ENCODE assay signal across 14 cellular contexts in the genomic region with DNA sequence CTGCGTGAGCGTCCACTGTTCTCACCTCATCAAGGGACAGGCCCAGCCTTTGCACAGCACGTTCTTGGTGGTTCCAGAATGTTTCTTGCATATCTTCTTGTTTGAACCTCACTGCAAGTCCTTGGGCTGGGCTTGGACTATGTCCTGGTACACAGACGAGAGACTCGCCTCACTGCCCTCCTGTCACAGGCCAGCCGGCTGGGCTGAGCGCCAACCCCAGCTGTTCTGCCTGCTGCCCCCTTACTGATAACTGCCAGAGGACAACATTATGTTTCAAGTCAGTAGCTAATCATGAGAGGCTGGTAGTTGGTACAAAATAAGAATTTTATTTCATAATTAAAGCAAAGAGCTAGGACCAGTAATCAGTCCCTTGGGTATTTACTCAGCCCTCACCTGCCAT. TPM values are rescaled to one million over a fixed set of nuclear protein-coding genes. Genes with fewer than 3 reads are reported as not detected.
DNase-seq lines count a peak whose midpoint lies in the region; ATAC-seq, FAIRE-seq and TF ChIP-seq lines count a peak whose summit lies in the region.
"Had no signal": no experiment of that assay in that cellular context is flagged by ENCODE, and none has a peak within 500 bp of the region (broad histone marks: within the 10 kb centered on the region; RNA-seq: fewer than 3 reads in every experiment).

No MANE protein-coding gene starts in this region.

- peak; percentile 15 for ATAC-seq in left lung
- no peak for ATAC-seq in HG03025 (IDR thresholded peaks at IDR 0.05; ENCODE audit: low FRiP score, unreplicated experiment)

- no peak for TF ChIP-seq CTCF in left lung (IDR thresholded peaks at IDR 0.05)

- TF ChIP-seq POLR2A in GM12892 (IDR thresholded peaks at IDR 0.05; ENCODE audit: low read depth, low read length), result no peak

- intact Hi-C loops in left lung (cut with DNase I), result no loop called here

- H3K27ac ChIP-seq in left lung, result no peak overlapping the region
- peak overlapping the region; percentile 96 for H3K27ac ChIP-seq in temporal lobe (ENCODE audit: low read depth, low read length)
- H3K27ac ChIP-seq: suprapubic skin had no signal

- H3K4me1 ChIP-seq in left lung, result peaks cover 0 to 6% of the 10 kb centered on the region in 2 donors

- FAIRE-seq in GM12892 (lab: Jason Lieb, UNC), result no peak
- FAIRE-seq: GM12891 had no signal

- no peaks in the 10 kb centered on the region for H3K9me3 ChIP-seq in left lung
- H3K9me3 ChIP-seq: gastrocnemius medialis, suprapubic skin had no signal

- DNase-seq in NCI-H524 treated with DMSO at 0.1 percent for 48 hours (lab: John Stamatoyannopoulos, UW), result peak; percentile 68
- peak; percentile 24 to 62 for DNase-seq in dermis microvascular lymphatic vessel endothelial cell (ENCODE audit: low read depth in 2 of 2)
- DNase-seq in left lung, result no peak
- no peak for DNase-seq in GM12892 (ENCODE audit: insufficient read length)
- DNase-seq in NCI-H146 treated with DMSO at 0.1 percent for 48 hours (lab: John Stamatoyannopoulos, UW; ENCODE audit: unreplicated experiment), result no peak
- no peak for DNase-seq in activated T-cell treated with anti-CD3 and anti-CD28 coated beads for 4 hours
- DNase-seq: activated CD8-positive, alpha-beta memory T cell treated with anti-CD3 and anti-CD28 coated beads for 24 hours; naive B cell; stimulated activated CD4-positive, alpha-beta T cell treated with anti-CD3 and anti-CD28 coated beads, Interleukin-4, amount 100 ng/mL, for 1 hour had no signal

- no peak overlapping the region for H3K4me3 ChIP-seq in left lung
- H3K4me3 ChIP-seq: gastrocnemius medialis, suprapubic skin had no signal

- H3K36me3 ChIP-seq in left lung, result peaks cover 0 to 87% of the 10 kb centered on the region in 2 donors

- no peaks in the 10 kb centered on the region for H3K27me3 ChIP-seq in left lung
- H3K27me3 ChIP-seq: gastrocnemius medialis, suprapubic skin had no signal

RNA-seq across cellular contexts. Expression of a gene that starts 52.8 kb away (rescaled TPM):
- total RNA-seq in dermis microvascular lymphatic vessel endothelial cell, result 1.4 and 1.5 TPM in 2 replicates
- total RNA-seq in left lung, result under 1 TPM; 0.16 to 0.38 TPM
- 118 TPM for total RNA-seq in temporal lobe
- 0.28 TPM for polyA plus RNA-seq in GM12892 (2012; ENCODE audit: missing spikeins)

Comparison
In these comparisons a context has a peak if more than half of its experiments do, and no peak if none do; other contexts are left out.
1. DNase-seq: peak in NCI-H524 treated with DMSO at 0.1 percent for 48 hours (single experiment) and dermis microvascular lymphatic vessel endothelial cell (2 of 2); none in left lung (0 of 2), GM12892 (single experiment), NCI-H146 treated with DMSO at 0.1 percent for 48 hours (single experiment) and activated T-cell treated with anti-CD3 and anti-CD28 coated beads for 4 hours (single experiment).
2. RNA of a gene that starts 52.8 kb away (total RNA-seq): 118 TPM in temporal lobe (single experiment); 1.4 to 1.5 TPM in dermis microvascular lymphatic vessel endothelial cell and 0.16 to 0.38 TPM in left lung; every median in the first group is over 10 times any median in the second.